In the genomic region with DNA sequence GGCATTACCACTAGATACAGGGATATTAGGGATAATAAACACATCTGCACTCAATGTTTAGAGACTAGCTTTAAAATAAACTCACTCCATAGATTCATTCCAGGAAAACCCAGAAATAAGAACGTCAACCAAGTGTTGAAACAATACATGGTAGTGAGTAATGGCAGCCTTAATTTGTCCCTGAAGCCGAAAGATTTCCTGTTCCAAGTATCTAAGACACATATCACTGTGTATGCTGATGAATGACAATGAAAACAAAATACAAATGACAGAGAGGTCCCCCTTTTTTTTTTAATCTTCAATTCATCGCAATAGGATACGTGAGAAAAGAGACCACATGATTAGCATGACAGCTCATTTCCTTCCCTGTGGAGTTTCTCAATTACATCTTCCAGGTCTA, we compare ENCODE assay signal across 1 cellular context.
TF ChIP-seq lines count a peak whose summit lies in the region.

No MANE protein-coding gene starts in this region.

TF ChIP-seq in GM23338, 12 proteins besides CTCF, POLR2A, EP300 and RAD21:
- TF ChIP-seq, protein P1, sequence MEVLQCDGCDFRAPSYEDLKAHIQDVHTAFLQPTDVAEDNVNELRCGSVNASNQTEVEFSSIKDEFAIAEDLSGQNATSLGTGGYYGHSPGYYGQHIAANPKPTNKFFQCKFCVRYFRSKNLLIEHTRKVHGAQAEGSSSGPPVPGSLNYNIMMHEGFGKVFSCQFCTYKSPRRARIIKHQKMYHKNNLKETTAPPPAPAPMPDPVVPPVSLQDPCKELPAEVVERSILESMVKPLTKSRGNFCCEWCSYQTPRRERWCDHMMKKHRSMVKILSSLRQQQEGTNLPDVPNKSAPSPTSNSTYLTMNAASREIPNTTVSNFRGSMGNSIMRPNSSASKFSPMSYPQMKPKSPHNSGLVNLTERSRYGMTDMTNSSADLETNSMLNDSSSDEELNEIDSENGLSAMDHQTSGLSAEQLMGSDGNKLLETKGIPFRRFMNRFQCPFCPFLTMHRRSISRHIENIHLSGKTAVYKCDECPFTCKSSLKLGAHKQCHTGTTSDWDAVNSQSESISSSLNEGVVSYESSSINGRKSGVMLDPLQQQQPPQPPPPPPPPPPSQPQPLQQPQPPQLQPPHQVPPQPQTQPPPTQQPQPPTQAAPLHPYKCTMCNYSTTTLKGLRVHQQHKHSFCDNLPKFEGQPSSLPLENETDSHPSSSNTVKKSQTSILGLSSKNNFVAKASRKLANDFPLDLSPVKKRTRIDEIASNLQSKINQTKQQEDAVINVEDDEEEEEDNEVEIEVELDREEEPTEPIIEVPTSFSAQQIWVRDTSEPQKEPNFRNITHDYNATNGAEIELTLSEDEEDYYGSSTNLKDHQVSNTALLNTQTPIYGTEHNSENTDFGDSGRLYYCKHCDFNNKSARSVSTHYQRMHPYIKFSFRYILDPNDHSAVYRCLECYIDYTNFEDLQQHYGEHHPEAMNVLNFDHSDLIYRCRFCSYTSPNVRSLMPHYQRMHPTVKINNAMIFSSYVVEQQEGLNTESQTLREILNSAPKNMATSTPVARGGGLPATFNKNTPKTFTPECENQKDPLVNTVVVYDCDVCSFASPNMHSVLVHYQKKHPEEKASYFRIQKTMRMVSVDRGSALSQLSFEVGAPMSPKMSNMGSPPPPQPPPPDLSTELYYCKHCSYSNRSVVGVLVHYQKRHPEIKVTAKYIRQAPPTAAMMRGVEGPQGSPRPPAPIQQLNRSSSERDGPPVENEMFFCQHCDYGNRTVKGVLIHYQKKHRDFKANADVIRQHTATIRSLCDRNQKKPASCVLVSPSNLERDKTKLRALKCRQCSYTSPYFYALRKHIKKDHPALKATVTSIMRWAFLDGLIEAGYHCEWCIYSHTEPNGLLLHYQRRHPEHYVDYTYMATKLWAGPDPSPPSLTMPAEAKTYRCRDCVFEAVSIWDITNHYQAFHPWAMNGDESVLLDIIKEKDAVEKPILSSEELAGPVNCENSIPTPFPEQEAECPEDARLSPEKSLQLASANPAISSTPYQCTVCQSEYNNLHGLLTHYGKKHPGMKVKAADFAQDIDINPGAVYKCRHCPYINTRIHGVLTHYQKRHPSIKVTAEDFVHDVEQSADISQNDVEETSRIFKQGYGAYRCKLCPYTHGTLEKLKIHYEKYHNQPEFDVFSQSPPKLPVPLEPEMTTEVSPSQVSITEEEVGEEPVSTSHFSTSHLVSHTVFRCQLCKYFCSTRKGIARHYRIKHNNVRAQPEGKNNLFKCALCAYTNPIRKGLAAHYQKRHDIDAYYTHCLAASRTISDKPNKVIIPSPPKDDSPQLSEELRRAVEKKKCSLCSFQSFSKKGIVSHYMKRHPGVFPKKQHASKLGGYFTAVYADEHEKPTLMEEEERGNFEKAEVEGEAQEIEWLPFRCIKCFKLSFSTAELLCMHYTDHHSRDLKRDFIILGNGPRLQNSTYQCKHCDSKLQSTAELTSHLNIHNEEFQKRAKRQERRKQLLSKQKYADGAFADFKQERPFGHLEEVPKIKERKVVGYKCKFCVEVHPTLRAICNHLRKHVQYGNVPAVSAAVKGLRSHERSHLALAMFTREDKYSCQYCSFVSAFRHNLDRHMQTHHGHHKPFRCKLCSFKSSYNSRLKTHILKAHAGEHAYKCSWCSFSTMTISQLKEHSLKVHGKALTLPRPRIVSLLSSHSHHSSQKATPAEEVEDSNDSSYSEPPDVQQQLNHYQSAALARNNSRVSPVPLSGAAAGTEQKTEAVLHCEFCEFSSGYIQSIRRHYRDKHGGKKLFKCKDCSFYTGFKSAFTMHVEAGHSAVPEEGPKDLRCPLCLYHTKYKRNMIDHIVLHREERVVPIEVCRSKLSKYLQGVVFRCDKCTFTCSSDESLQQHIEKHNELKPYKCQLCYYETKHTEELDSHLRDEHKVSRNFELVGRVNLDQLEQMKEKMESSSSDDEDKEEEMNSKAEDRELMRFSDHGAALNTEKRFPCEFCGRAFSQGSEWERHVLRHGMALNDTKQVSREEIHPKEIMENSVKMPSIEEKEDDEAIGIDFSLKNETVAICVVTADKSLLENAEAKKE (CRISPR knock-in tag; IDR thresholded peaks at IDR 0.05), result no peak
- TF ChIP-seq EZH2 (IDR thresholded peaks at IDR 0.05; ENCODE audit: low read depth, unreplicated experiment) (no peak), POLR2AphosphoS5 (IDR thresholded peaks at IDR 0.05; ENCODE audit: low read depth) (no peak), EZH2phosphoT487 (IDR thresholded peaks at IDR 0.05; ENCODE audit: unreplicated experiment) (no peak), CREB1 (CRISPR knock-in tag; IDR thresholded peaks at IDR 0.05; ENCODE audit: low read depth) (no peak), STAT1 (IDR thresholded peaks at IDR 0.05; ENCODE audit: unreplicated experiment) (no peak), ZNF114 (CRISPR knock-in tag; IDR thresholded peaks at IDR 0.05) (no peak), ZNF331 (CRISPR knock-in tag; IDR thresholded peaks at IDR 0.05; ENCODE audit: low read depth) (no peak)
- TF ChIP-seq, protein P2, sequence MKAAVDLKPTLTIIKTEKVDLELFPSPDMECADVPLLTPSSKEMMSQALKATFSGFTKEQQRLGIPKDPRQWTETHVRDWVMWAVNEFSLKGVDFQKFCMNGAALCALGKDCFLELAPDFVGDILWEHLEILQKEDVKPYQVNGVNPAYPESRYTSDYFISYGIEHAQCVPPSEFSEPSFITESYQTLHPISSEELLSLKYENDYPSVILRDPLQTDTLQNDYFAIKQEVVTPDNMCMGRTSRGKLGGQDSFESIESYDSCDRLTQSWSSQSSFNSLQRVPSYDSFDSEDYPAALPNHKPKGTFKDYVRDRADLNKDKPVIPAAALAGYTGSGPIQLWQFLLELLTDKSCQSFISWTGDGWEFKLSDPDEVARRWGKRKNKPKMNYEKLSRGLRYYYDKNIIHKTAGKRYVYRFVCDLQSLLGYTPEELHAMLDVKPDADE (IDR thresholded peaks at IDR 0.05), result no peak
- TF ChIP-seq, protein P3, sequence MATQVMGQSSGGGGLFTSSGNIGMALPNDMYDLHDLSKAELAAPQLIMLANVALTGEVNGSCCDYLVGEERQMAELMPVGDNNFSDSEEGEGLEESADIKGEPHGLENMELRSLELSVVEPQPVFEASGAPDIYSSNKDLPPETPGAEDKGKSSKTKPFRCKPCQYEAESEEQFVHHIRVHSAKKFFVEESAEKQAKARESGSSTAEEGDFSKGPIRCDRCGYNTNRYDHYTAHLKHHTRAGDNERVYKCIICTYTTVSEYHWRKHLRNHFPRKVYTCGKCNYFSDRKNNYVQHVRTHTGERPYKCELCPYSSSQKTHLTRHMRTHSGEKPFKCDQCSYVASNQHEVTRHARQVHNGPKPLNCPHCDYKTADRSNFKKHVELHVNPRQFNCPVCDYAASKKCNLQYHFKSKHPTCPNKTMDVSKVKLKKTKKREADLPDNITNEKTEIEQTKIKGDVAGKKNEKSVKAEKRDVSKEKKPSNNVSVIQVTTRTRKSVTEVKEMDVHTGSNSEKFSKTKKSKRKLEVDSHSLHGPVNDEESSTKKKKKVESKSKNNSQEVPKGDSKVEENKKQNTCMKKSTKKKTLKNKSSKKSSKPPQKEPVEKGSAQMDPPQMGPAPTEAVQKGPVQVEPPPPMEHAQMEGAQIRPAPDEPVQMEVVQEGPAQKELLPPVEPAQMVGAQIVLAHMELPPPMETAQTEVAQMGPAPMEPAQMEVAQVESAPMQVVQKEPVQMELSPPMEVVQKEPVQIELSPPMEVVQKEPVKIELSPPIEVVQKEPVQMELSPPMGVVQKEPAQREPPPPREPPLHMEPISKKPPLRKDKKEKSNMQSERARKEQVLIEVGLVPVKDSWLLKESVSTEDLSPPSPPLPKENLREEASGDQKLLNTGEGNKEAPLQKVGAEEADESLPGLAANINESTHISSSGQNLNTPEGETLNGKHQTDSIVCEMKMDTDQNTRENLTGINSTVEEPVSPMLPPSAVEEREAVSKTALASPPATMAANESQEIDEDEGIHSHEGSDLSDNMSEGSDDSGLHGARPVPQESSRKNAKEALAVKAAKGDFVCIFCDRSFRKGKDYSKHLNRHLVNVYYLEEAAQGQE (IDR thresholded peaks at IDR 0.05; ENCODE audit: unreplicated experiment), result no peak
